7 cellular contexts compared by ENCODE assay signal in the genomic region with DNA sequence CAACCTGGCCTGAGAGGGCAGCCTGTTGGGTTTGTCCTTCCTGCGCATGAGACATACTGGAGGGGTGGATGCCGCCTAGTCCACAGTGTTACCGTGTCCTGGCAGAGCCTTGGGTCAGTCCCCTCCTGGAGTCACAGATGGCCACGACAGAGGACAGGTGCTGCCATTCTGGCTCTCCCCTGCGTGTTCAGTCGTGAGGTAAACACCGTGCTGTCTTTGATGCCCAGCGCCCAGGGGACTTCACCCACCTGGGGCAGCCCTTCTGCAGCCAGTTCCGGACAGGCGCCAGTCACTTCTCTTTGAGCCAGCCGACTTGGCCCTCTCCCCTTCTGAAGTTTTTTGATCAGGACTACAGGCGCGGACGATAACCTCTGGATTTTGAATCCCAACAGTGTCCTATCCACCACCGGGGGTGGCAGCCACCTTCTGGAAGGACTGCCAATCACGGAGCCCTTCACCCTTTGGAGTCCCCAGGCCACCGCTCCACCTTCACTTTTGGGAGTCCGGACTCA.
DNase-seq lines count a peak whose midpoint lies in the region; ATAC-seq and TF ChIP-seq lines count a peak whose summit lies in the region.

No MANE protein-coding gene starts in this region.

- no peak for TF ChIP-seq CTCF in endodermal cell (conservative IDR thresholded peaks at IDR 0.05)
- no peak for TF ChIP-seq CTCF in mucosa of descending colon (IDR thresholded peaks at IDR 0.05)
- no peak for TF ChIP-seq CTCF in transverse colon (IDR thresholded peaks at IDR 0.05)

- no peaks in the 10 kb centered on the region for H3K36me3 Mint-ChIP-seq in endodermal cell (ENCODE audit: low read depth)
- no peaks in the 10 kb centered on the region for H3K36me3 Mint-ChIP-seq in activated T-cell treated with anti-CD3 and anti-CD28 coated beads, Interleukin-2, amount 50 U/mL, for 24 hours (ENCODE audit: low read depth)

- intact Hi-C loops in mucosa of descending colon (cut with DNase I, micrococcal nuclease) = no loop called here
- intact Hi-C loops in transverse colon (cut with DNase I; ENCODE audit: low total_unique reads) = no loop called here

- 32 to 34% methylated on average over 15 to 18 of the region's 18 CpGs for WGBS in endodermal cell (ENCODE audit: insufficient coverage in 1 of 2, insufficient read length in 1 of 2), 2 experiments
- 29 to 60% methylated on average over 1 to 18 of the region's 18 CpGs for WGBS in transverse colon (ENCODE audit: low coverage in 1 of 2), 2 donors

- H3K27me3 Mint-ChIP-seq in endodermal cell (ENCODE audit: insufficient read depth) = peaks cover 40% of the 10 kb centered on the region
- peaks cover 62% of the 10 kb centered on the region for H3K27me3 Mint-ChIP-seq in activated T-cell treated with anti-CD3 and anti-CD28 coated beads, Interleukin-2, amount 50 U/mL, for 24 hours

- no peak for TF ChIP-seq EP300 in transverse colon (IDR thresholded peaks at IDR 0.05; ENCODE audit: low read depth)

- H3K4me3 Mint-ChIP-seq in endodermal cell = peak overlapping the region; percentile 83
- no peak overlapping the region for H3K4me3 Mint-ChIP-seq in activated T-cell treated with anti-CD3 and anti-CD28 coated beads, Interleukin-2, amount 50 U/mL, for 24 hours

- no peaks in the 10 kb centered on the region for H3K9me3 Mint-ChIP-seq in endodermal cell
- peaks cover 1% of the 10 kb centered on the region for H3K9me3 Mint-ChIP-seq in activated T-cell treated with anti-CD3 and anti-CD28 coated beads, Interleukin-2, amount 50 U/mL, for 24 hours

- H3K9me3 ChIP-seq in NT2/D1 (ENCODE audit: insufficient read depth, low read length) (no peaks in the 10 kb centered on the region), endodermal cell (ENCODE audit: control insufficient read depth, low read length) (no peaks in the 10 kb centered on the region), mucosa of descending colon (no peaks in the 10 kb centered on the region), transverse colon (no peaks in the 10 kb centered on the region)

- peaks cover 43% of the 10 kb centered on the region for H3K4me1 Mint-ChIP-seq in endodermal cell
- peaks cover 1% of the 10 kb centered on the region for H3K4me1 Mint-ChIP-seq in activated T-cell treated with anti-CD3 and anti-CD28 coated beads, Interleukin-2, amount 50 U/mL, for 24 hours (ENCODE audit: low read depth)

- H3K27ac Mint-ChIP-seq in endodermal cell = no peak overlapping the region
- no peak overlapping the region for H3K27ac Mint-ChIP-seq in activated T-cell treated with anti-CD3 and anti-CD28 coated beads, Interleukin-2, amount 50 U/mL, for 24 hours

- peaks cover 34% of the 10 kb centered on the region for H3K27me3 ChIP-seq in NT2/D1 (ENCODE audit: insufficient read depth, insufficient read length)
- peaks cover 50% of the 10 kb centered on the region for H3K27me3 ChIP-seq in endodermal cell (ENCODE audit: control insufficient read depth, insufficient read depth, low read length, poor library complexity, severe bottlenecking)
- peaks cover 56% of the 10 kb centered on the region for H3K27me3 ChIP-seq in transverse colon

- in situ Hi-C loops in transverse colon (cut with MboI; ENCODE audit: low pct_ligation_motif_present in 1 of 4, low pct_unique_long_range_greater_than_20kb in 1 of 4, low sequenced_read_pairs in 3 of 4) = no loop called here

- ATAC-seq in mucosa of descending colon (no peak), GM19328 (IDR thresholded peaks at IDR 0.05; ENCODE audit: unreplicated experiment) (no peak), HG03565 (IDR thresholded peaks at IDR 0.05; ENCODE audit: unreplicated experiment) (no peak)

- H3K4me3 ChIP-seq in NT2/D1 (ENCODE audit: insufficient read length, low read depth) = peak overlapping the region; percentile 60
- H3K4me3 ChIP-seq in endodermal cell (ENCODE audit: low read length) = peak overlapping the region; percentile 87
- no peak overlapping the region for H3K4me3 ChIP-seq in mucosa of descending colon
- H3K4me3 ChIP-seq in transverse colon = peak overlapping the region; percentile 33 to 59 (median 44)

- no peak for DNase-seq in NT2/D1 (ENCODE audit: low read depth, low spot score)
- no peak for DNase-seq in endodermal cell
- peak in 2 of 3 donors; percentile 2 to 46 for DNase-seq in mucosa of descending colon
- no peak for DNase-seq in transverse colon
- DNase-seq in activated T-cell treated with anti-CD3 and anti-CD28 coated beads, Interleukin-2, amount 50 U/mL, for 24 hours = no peak

- peak overlapping the region; percentile 70 for H3K9ac ChIP-seq in NT2/D1 (ENCODE audit: insufficient read length, low read depth)
- no peak overlapping the region for H3K9ac ChIP-seq in endodermal cell (ENCODE audit: extremely low read depth, low read length, poor library complexity, severe bottlenecking)

- no peak for TF ChIP-seq POLR2A in transverse colon (IDR thresholded peaks at IDR 0.05)

- H3K27ac ChIP-seq in endodermal cell (ENCODE audit: low read depth, low read length) (no peak overlapping the region), transverse colon (peak overlapping the region in 3 of 4 donors; percentile 55 to 70 (median 65))

- H3K4me1 ChIP-seq in NT2/D1 (ENCODE audit: insufficient read depth, insufficient read length) (peaks cover 3% of the 10 kb centered on the region), endodermal cell (ENCODE audit: control insufficient read depth, insufficient read depth, low read length) (peaks cover 11% of the 10 kb centered on the region), mucosa of descending colon (ENCODE audit: low read depth) (peaks cover 12% of the 10 kb centered on the region), transverse colon (peaks cover 0 to 19% (median 7%) of the 10 kb centered on the region in 4 donors)

- no peaks in the 10 kb centered on the region for H3K36me3 ChIP-seq in NT2/D1 (ENCODE audit: insufficient read depth, insufficient read length, low read length)
- no peaks in the 10 kb centered on the region for H3K36me3 ChIP-seq in endodermal cell (ENCODE audit: control insufficient read depth, insufficient read depth, low read length)
- H3K36me3 ChIP-seq in mucosa of descending colon (ENCODE audit: low read depth) = no peaks in the 10 kb centered on the region
- no peaks in the 10 kb centered on the region for H3K36me3 ChIP-seq in transverse colon

Comparison
In these comparisons a context has a peak if more than half of its experiments do, and no peak if none do; other contexts are left out.
1. DNase-seq: peak in mucosa of descending colon (2 of 3); none in NT2/D1 (single experiment), endodermal cell (single experiment), transverse colon (single experiment) and activated T-cell treated with anti-CD3 and anti-CD28 coated beads, Interleukin-2, amount 50 U/mL, for 24 hours (single experiment).